Comparison of ENCODE assay signal across 22 cellular contexts in the genomic region with DNA sequence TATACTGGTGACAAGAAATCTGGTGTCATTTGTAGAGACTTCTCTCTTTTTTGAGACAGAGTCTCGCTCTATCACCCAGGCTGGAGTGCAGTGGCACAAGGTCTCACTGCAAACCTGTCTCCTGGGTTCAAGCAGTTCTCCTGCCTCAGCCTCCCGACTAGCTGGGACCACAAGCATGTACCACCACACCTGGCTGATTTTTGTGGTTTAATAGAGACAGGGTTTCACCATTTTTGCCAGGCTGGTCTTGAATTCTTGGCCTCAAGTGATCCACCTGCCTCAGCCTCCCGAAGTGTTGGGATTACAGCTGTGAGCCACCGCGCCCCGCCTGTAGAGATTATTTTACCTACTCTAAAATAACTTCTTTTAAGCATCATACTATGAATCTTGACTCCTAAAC. TPM values are rescaled to one million over a fixed set of nuclear protein-coding genes. Genes with fewer than 3 reads are reported as not detected.
DNase-seq lines count a peak whose midpoint lies in the region; ATAC-seq, FAIRE-seq and TF ChIP-seq lines count a peak whose summit lies in the region.
"Had no signal": no experiment of that assay in that cellular context is flagged by ENCODE, and none has a peak within 500 bp of the region (broad histone marks: within the 10 kb centered on the region; RNA-seq: fewer than 3 reads in every experiment).

No MANE protein-coding gene starts in this region.

- TF ChIP-seq CTCF in K562 (IDR thresholded peaks at IDR 0.05 in 2 of 3, conservative IDR thresholded peaks at IDR 0.05 in 1 of 3; ENCODE audit: insufficient read depth in 2 of 3, low read depth in 1 of 3, low read length in 3 of 3) (no peak), sigmoid colon (IDR thresholded peaks at IDR 0.05) (no peak)

- peaks cover 10 to 24% of the 10 kb centered on the region in 2 experiments for H3K4me1 ChIP-seq in K562 (replicated peaks in 1 of 2; ENCODE audit: control insufficient read depth in 2 of 2, insufficient read depth in 2 of 2, low read length in 2 of 2)
- H3K4me1 ChIP-seq in sigmoid colon = peaks cover 0 to 85% (median 74%) of the 10 kb centered on the region in 4 donors

- no peak for FAIRE-seq in K562 (lab: Jason Lieb, UNC)

- no peak overlapping the region for H3K4me3 Mint-ChIP-seq in activated naive CD4-positive, alpha-beta T cell treated with anti-CD3 and anti-CD28 coated beads for 36 hours
- H3K4me3 Mint-ChIP-seq: CD14-positive monocyte; IgD-negative memory B cell; naive thymus-derived CD8-positive, alpha-beta T cell had no signal

- H3K9me3 ChIP-seq in K562 (replicated peaks; ENCODE audit: control insufficient read depth, insufficient read depth, low read depth, low read length) (no peaks in the 10 kb centered on the region), sigmoid colon (no peaks in the 10 kb centered on the region)
- H3K9me3 ChIP-seq: SJSA1, uterus had no signal

- no peak overlapping the region for H2AFZ ChIP-seq in K562 (ENCODE audit: low read depth, low read length)

- TF ChIP-seq RAD21 in K562 (CRISPR knock-in tag; conservative IDR thresholded peaks at IDR 0.05 in 1 of 2, IDR thresholded peaks at IDR 0.05 in 1 of 2) = no peak

- no TSS peak for BruUV-seq in K562 (replicated peaks; lab: Mats Ljungman, UMichigan)

- H3K4me3 ChIP-seq in Jurkat, Clone E6-1 (ENCODE audit: low read length) = no peak overlapping the region
- H3K4me3 ChIP-seq in K562 (no peak overlapping the region), sigmoid colon (no peak overlapping the region)
- H3K4me3 ChIP-seq: SJSA1, skin epidermis, uterus had no signal

- H3K4me1 Mint-ChIP-seq in activated naive CD4-positive, alpha-beta T cell treated with anti-CD3 and anti-CD28 coated beads for 36 hours (ENCODE audit: low read depth) = peaks cover 68% of the 10 kb centered on the region

- H3K36me3 ChIP-seq in K562 (ENCODE audit: control insufficient read depth, insufficient read depth, low read length) = peaks cover 17% of the 10 kb centered on the region; the same call in 2 of the 3 replicates
- no peaks in the 10 kb centered on the region for H3K36me3 ChIP-seq in sigmoid colon
- H3K36me3 ChIP-seq: uterus had no signal

- H3K27ac Mint-ChIP-seq in activated naive CD4-positive, alpha-beta T cell treated with anti-CD3 and anti-CD28 coated beads for 36 hours = peak overlapping the region; percentile 7
- H3K27ac Mint-ChIP-seq: IgD-negative memory B cell had no signal

- TF ChIP-seq EP300 in K562 (IDR thresholded peaks at IDR 0.05; ENCODE audit: low read length) = no peak
- TF ChIP-seq EP300 in sigmoid colon (IDR thresholded peaks at IDR 0.05) = no peak

- no peak overlapping the region for H3K9ac ChIP-seq in K562 (ENCODE audit: insufficient read depth in 1 of 2, low read depth in 2 of 2, low read length in 2 of 2)

- DNase-seq in activated naive CD4-positive, alpha-beta T cell treated with anti-CD3 and anti-CD28 coated beads for 36 hours = no peak
- DNase-seq in activated naive CD4-positive, alpha-beta T cell treated with Interleukin-2 at 50 U/mL for 16 hours = no peak
- DNase-seq in Jurkat, Clone E6-1 (ENCODE audit: low read depth, low spot score) = peak; percentile 28
- DNase-seq in K562 (ENCODE audit: extremely low read depth in 1 of 4, low spot score in 3 of 4) (no peak), sigmoid colon (no peak), SKM-1 (lab: John Stamatoyannopoulos, UW; ENCODE audit: unreplicated experiment) (no peak), nucleus accumbens (lab: John Stamatoyannopoulos, UW) (no peak)
- DNase-seq: amygdala; GDM1; H7; MM.1S; naive thymus-derived CD8-positive, alpha-beta T cell; NCI-H1436 treated with DMSO at 0.1 percent for 48 hours; NCI-H510A treated with DMSO at 0.1 percent for 48 hours; stimulated activated CD4-positive, alpha-beta T cell treated with anti-CD3 and anti-CD28 coated beads, Interleukin-1b, Interleukin-23, amount 100 ng/mL, for 48 hours; uterus; WERI-Rb-1 had no signal

- TF ChIP-seq POLR2A in K562 (conservative IDR thresholded peaks at IDR 0.05) (no peak), sigmoid colon (IDR thresholded peaks at IDR 0.05) (no peak)

- no peaks in the 10 kb centered on the region for H3K9me1 ChIP-seq in K562 (ENCODE audit: control insufficient read depth, insufficient read depth, low read length)

- H3K4me2 ChIP-seq in K562 (ENCODE audit: insufficient read depth, low read length) = no peak overlapping the region

- POLR2A ChIA-PET in K562 (lab: Yijun Ruan, JAX) = interaction anchor here (0.6 to 2.2 kb wide), 8 partner anchors 9 to 898 kb away, joined by 3 to 6 read pairs (median 5); partner anchors contain the start of gene SRSF7

- intact Hi-C loops in activated naive CD4-positive, alpha-beta T cell treated with anti-CD3 and anti-CD28 coated beads for 36 hours (cut with micrococcal nuclease) = no loop called here
- intact Hi-C loops in K562 (cut with micrococcal nuclease) (no loop called here), sigmoid colon (cut with DNase I) (no loop called here)

- no peaks in the 10 kb centered on the region for H3K9me3 Mint-ChIP-seq in activated naive CD4-positive, alpha-beta T cell treated with anti-CD3 and anti-CD28 coated beads for 36 hours
- H3K9me3 Mint-ChIP-seq: CD14-positive monocyte; IgD-negative memory B cell; naive thymus-derived CD8-positive, alpha-beta T cell had no signal

- no peaks in the 10 kb centered on the region for H3K27me3 Mint-ChIP-seq in activated naive CD4-positive, alpha-beta T cell treated with anti-CD3 and anti-CD28 coated beads for 36 hours (ENCODE audit: low read depth)

- H3K79me2 ChIP-seq in K562 (ENCODE audit: control insufficient read depth, insufficient read depth, low read length) = peaks cover 100% of the 10 kb centered on the region

- H3K27me3 ChIP-seq in K562 (ENCODE audit: control insufficient read depth in 2 of 2, insufficient read depth in 2 of 2, low read length in 2 of 2) (no peaks in the 10 kb centered on the region), sigmoid colon (no peaks in the 10 kb centered on the region)
- H3K27me3 ChIP-seq: SJSA1, uterus had no signal

- H3K36me3 Mint-ChIP-seq in activated naive CD4-positive, alpha-beta T cell treated with anti-CD3 and anti-CD28 coated beads for 36 hours (ENCODE audit: low read depth) = peaks cover 6% of the 10 kb centered on the region
- H3K36me3 Mint-ChIP-seq: IgD-negative memory B cell; naive thymus-derived CD8-positive, alpha-beta T cell had no signal

- in situ Hi-C loops in K562 (cut with MboI) = no loop called here

- CTCF ChIA-PET in activated naive CD4-positive, alpha-beta T cell treated with anti-CD3 and anti-CD28 coated beads for 36 hours (lab: Charles Lee) = interaction anchor here (1.2 to 14.7 kb wide), 5 partner anchors 13 to 137 kb away, joined by 3 to 152 read pairs (median 6); no protein-coding TSS in a partner anchor
- CTCF ChIA-PET in K562 (lab: Yijun Ruan, JAX; ENCODE audit: low intra/inter-chr PET ratio) = no interaction called here

- H3K27ac ChIP-seq in K562 (ENCODE audit: extremely low read depth, low read depth, low read length) = no peak overlapping the region
- peak overlapping the region; percentile 6 to 99 (median 59) for H3K27ac ChIP-seq in sigmoid colon
- H3K27ac ChIP-seq: SJSA1, uterus, WERI-Rb-1 had no signal

- 89% methylated on average over 6 of the region's 6 CpGs for WGBS in K562 (ENCODE audit: insufficient coverage, low coverage, missing lambda C conversion rate)
- 87 to 89% methylated on average over 6 of the region's 6 CpGs for WGBS in sigmoid colon, 2 donors

- ATAC-seq in K562 = no peak
- ATAC-seq: left lobe of liver; naive thymus-derived CD8-positive, alpha-beta T cell had no signal

- peaks cover 11% of the 10 kb centered on the region for H4K20me1 ChIP-seq in K562 (replicated peaks; ENCODE audit: control insufficient read depth, insufficient read depth, low read length)

TF ChIP-seq in K562, 482 proteins besides CTCF, POLR2A, EP300 and RAD21:
- TF ChIP-seq RBFOX2 (IDR thresholded peaks at IDR 0.05; ENCODE audit: low read depth, low read length) (peak; percentile 28; the same call in 1 of the 2 replicates), TRIM24 (IDR thresholded peaks at IDR 0.05) (no peak), ZKSCAN3 (CRISPR knock-in tag; IDR thresholded peaks at IDR 0.05) (no peak), JUN (IDR thresholded peaks at IDR 0.05; ENCODE audit: borderline replicate concordance, low read depth, low read length) (no peak), JUN (CRISPR knock-in tag; IDR thresholded peaks at IDR 0.05; ENCODE audit: borderline replicate concordance) (no peak)
TF ChIP-seq in K562: peak in this region for 1.

RNA-seq across cellular contexts. Expression of gene HNRNPLL, which starts 6.5 kb away (rescaled TPM):
- total RNA-seq in activated naive CD4-positive, alpha-beta T cell treated with anti-CD3 and anti-CD28 coated beads for 36 hours = 10 to 100 TPM; 54.4 to 57.3 TPM
- polyA plus RNA-seq in Jurkat, Clone E6-1 (2012; ENCODE audit: insufficient read depth, insufficient read length) = 23.1 TPM
- 95.1 and 247 TPM in 2 replicates for total RNA-seq in K562 (2011; cell fraction: chromatin; rRNA removed; ENCODE audit: low replicate concordance)
- 40.4 and 52.4 TPM in 2 replicates for total RNA-seq in K562 (2011; cell fraction: nucleolus; rRNA removed)
- 85.7 and 116 TPM in 2 replicates for total RNA-seq in K562 (2011; cell fraction: nucleoplasm; rRNA removed)
- 67.5 and 73.0 TPM in 2 replicates for total RNA-seq in K562 (2014; rRNA removed)
- 86.9 and 102 TPM in 2 replicates for total RNA-seq in K562 (2014; rRNA removed; fragmentation: Illumina TruSeq; extraction: Trizol)
- total RNA-seq in K562 (2015; rRNA removed; fragmentation: Illumina TruSeq; extraction: Trizol) = 57.1 and 57.8 TPM in 2 replicates
- 85.4 and 94.0 TPM in 2 replicates for total RNA-seq in K562 (2021)
- 99.7 and 135 TPM in 2 replicates for polyA plus RNA-seq in K562 (2011; rRNA removed)
- polyA plus RNA-seq in K562 (2011; cell fraction: cytosol; rRNA removed) = 21.9 and 34.3 TPM in 2 replicates
- 60.8 and 87.5 TPM in 2 replicates for polyA plus RNA-seq in K562 (2011; cell fraction: nucleus; rRNA removed)
- polyA plus RNA-seq in K562 (2012) = 41.1 and 47.5 TPM in 2 replicates
- 46.8 and 49.3 TPM in 2 replicates for polyA plus RNA-seq in K562 (2014; fragmentation: Illumina TruSeq; extraction: Trizol)
- 10 to 100 TPM; 19.8 to 24.7 TPM for polyA plus RNA-seq in K562 (2014; fragmentation: Nextera tagmentation; extraction: Ambion mirVana)
- polyA plus RNA-seq in K562 (2014; rRNA removed) = 45.2 and 55.8 TPM in 2 replicates
- 160 and 182 TPM in 2 replicates for polyA minus RNA-seq in K562 (2011; rRNA and poly(A)+ RNA removed)
- 50.5 and 52.8 TPM in 2 replicates for polyA minus RNA-seq in K562 (2011; cell fraction: cytosol; rRNA and poly(A)+ RNA removed)
- 79.6 and 164 TPM in 2 replicates for polyA minus RNA-seq in K562 (2011; cell fraction: nucleus; rRNA and poly(A)+ RNA removed)
- 10 to 100 TPM; 63.7 to 82.0 (median 72.5) TPM for total RNA-seq in sigmoid colon
- polyA plus RNA-seq in sigmoid colon = 10 to 100 TPM; 16.1 to 19.9 (median 16.2) TPM
